9 cellular contexts compared by ENCODE assay signal in the genomic region with DNA sequence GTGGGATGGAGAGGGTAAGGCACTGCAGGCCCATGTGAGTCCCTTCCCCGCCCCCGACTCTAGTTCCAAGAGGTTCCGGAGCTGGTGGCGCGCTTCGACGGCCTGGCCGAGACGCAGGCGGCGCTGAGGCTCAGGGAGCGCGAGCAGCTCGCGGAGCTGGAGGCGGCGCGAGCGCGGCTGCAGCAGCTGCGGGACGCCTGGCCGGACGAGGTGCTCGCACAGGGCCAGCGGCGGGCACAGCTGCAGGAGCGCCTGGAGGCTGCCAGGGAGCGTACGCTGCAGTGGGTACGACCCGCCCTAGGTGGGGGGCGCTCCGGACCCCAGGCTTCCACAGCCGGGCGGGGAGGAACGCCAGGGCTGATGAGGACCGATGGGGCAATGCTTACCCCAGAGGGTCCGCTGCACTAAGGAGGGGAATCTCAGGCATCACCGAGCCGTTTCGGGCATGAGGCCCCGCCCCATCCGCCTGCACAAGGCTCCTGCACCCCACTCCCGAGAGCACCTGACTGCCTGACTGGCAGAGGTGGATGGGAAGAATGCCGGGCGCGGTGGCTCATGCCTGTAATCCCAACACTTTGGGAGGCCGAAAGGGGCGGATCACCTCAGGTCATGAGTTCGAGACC. TPM values are rescaled to one million over a fixed set of nuclear protein-coding genes. Genes with fewer than 3 reads are reported as not detected.
A peak's percentile ranks its signal among the peaks of the same experiment; 100 is the strongest.
DNase-seq lines count a peak whose midpoint lies in the region; ATAC-seq, FAIRE-seq and TF ChIP-seq lines count a peak whose summit lies in the region.
"Had no signal": no experiment of that assay in that cellular context is flagged by ENCODE, and none has a peak within 500 bp of the region (broad histone marks: within the 10 kb centered on the region; RNA-seq: fewer than 3 reads in every experiment).

No MANE protein-coding gene starts in this region.

- H3K4me1 Mint-ChIP-seq in H9 (peaks cover 11 to 23% of the 10 kb centered on the region in 2 experiments), astrocyte (ENCODE audit: low read depth, unreplicated experiment) (peaks cover 4% of the 10 kb centered on the region)

- no peak overlapping the region for H3K14ac ChIP-seq in H9 (ENCODE audit: insufficient read depth, low read length)

- no peaks in the 10 kb centered on the region for H3K79me1 ChIP-seq in H9 (ENCODE audit: insufficient read depth, low read depth, low read length, poor library complexity, severe bottlenecking)

- no peaks in the 10 kb centered on the region for H4K20me1 ChIP-seq in H9 (ENCODE audit: control insufficient read depth, insufficient read depth, insufficient read length)
- peaks cover 9% of the 10 kb centered on the region for H4K20me1 ChIP-seq in astrocyte (ENCODE audit: insufficient read depth, low read length)

- H3K9me3 Mint-ChIP-seq in H9 (no peaks in the 10 kb centered on the region; a peak in 2 of 5 replicates), astrocyte (ENCODE audit: unreplicated experiment) (no peaks in the 10 kb centered on the region)

- H3K4me1 ChIP-seq in BE2C, result no peaks in the 10 kb centered on the region; the same call in 1 of the 2 replicates
- H3K4me1 ChIP-seq in H9 (ENCODE audit: insufficient read depth, low read length), result peaks cover 3% of the 10 kb centered on the region; the same call in 1 of the 2 replicates
- peaks cover 18% of the 10 kb centered on the region for H3K4me1 ChIP-seq in astrocyte (ENCODE audit: insufficient read depth, low read length)

- no peak overlapping the region for H4K91ac ChIP-seq in H9 (ENCODE audit: insufficient read length, low read depth, low read length)

- H2BK5ac ChIP-seq in H9 (ENCODE audit: insufficient read length, low read length), result no peak overlapping the region

- H2BK12ac ChIP-seq in H9 (ENCODE audit: insufficient read length, low read depth, low read length), result no peak overlapping the region

- no peak overlapping the region for H3K4ac ChIP-seq in H9 (ENCODE audit: low read depth, low read length)

- H3K79me2 ChIP-seq in H9 (ENCODE audit: insufficient read depth, low read length) (no peaks in the 10 kb centered on the region), astrocyte (ENCODE audit: insufficient read depth, low read length) (no peaks in the 10 kb centered on the region)

- no peak overlapping the region for H4K8ac ChIP-seq in H9 (replicated peaks; ENCODE audit: insufficient read length, low read depth, low read length)

- H2BK20ac ChIP-seq in H9 (ENCODE audit: low read depth, low read length, poor library complexity, severe bottlenecking), result no peak overlapping the region

- peaks cover 11% of the 10 kb centered on the region for H3K23me2 ChIP-seq in H9 (ENCODE audit: insufficient read length, low read depth, low read length, poor library complexity, severe bottlenecking)

- H3K27me3 Mint-ChIP-seq in H9 (ENCODE audit: low read depth) (peaks cover 71% of the 10 kb centered on the region), astrocyte (ENCODE audit: low read depth, unreplicated experiment) (peaks cover 53% of the 10 kb centered on the region)

- WGBS in H9 (ENCODE audit: extremely low coverage, insufficient read length, low lambda C conversion rate), result no CpG with 5 or more reads among the region's 51 CpGs

- H3K27ac ChIP-seq in H9 (ENCODE audit: insufficient read length, low read depth, low read length), result no peak overlapping the region
- H3K27ac ChIP-seq in astrocyte (ENCODE audit: low read depth, low read length), result no peak overlapping the region

- H3K36me3 ChIP-seq in BE2C (peaks cover 14% of the 10 kb centered on the region), astrocyte (ENCODE audit: insufficient read depth, low read length) (peaks cover 8% of the 10 kb centered on the region)

- no peak overlapping the region for H3K23ac ChIP-seq in H9 (ENCODE audit: insufficient read length, low read depth, low read length)

- H3K9me3 ChIP-seq in BE2C (no peaks in the 10 kb centered on the region), H9 (ENCODE audit: control insufficient read depth, low read depth, low read length) (no peaks in the 10 kb centered on the region), astrocyte (ENCODE audit: insufficient read depth, low read depth, low read length) (no peaks in the 10 kb centered on the region)
- H3K9me3 ChIP-seq: HAP-1 had no signal

- H3K4me3 Mint-ChIP-seq in H9 (peak overlapping the region; percentile 38 to 67; a peak in 4 of 5 replicates), astrocyte (ENCODE audit: unreplicated experiment) (no peak overlapping the region)

- H3K36me3 Mint-ChIP-seq in H9 (ENCODE audit: insufficient read depth in 1 of 3, low read depth in 3 of 3) (peaks cover 8 to 29% (median 21%) of the 10 kb centered on the region in 3 experiments; a peak in 6 of 7 replicates), astrocyte (ENCODE audit: low read depth, unreplicated experiment) (peaks cover 20% of the 10 kb centered on the region)

- H2BK15ac ChIP-seq in H9 (ENCODE audit: low read depth, low read length), result no peak overlapping the region

- no peak overlapping the region for H3K56ac ChIP-seq in H9 (ENCODE audit: insufficient read length, low read depth, low read length)

- H3K9ac ChIP-seq in H9 (ENCODE audit: extremely low read depth, insufficient read length, low read length) (no peak overlapping the region), astrocyte (ENCODE audit: low read length) (no peak overlapping the region)

- FAIRE-seq in astrocyte (lab: Jason Lieb, UNC), result no peak

- H3K4me3 ChIP-seq in BE2C (ENCODE audit: low read depth, low read length), result no peak overlapping the region
- H3K4me3 ChIP-seq in astrocyte (ENCODE audit: insufficient read depth, low read depth, low read length), result no peak overlapping the region

- no peak for ATAC-seq in GM19328 (IDR thresholded peaks at IDR 0.05; ENCODE audit: unreplicated experiment)

- TF ChIP-seq CTCF in BE2C (IDR thresholded peaks at IDR 0.05; ENCODE audit: low read depth, low read length) (no peak), H9 (conservative IDR thresholded peaks at IDR 0.05) (no peak), astrocyte (IDR thresholded peaks at IDR 0.05; ENCODE audit: insufficient read depth, low read depth, low read length) (no peak)

- no peak overlapping the region for H3T11ph ChIP-seq in H9 (ENCODE audit: low read length)

- H3K27ac Mint-ChIP-seq in H9, result no peak overlapping the region
- no peak overlapping the region for H3K27ac Mint-ChIP-seq in astrocyte (ENCODE audit: unreplicated experiment)

- no peak overlapping the region for H4K5ac ChIP-seq in H9 (ENCODE audit: insufficient read length, low read depth, low read length)

- no peak overlapping the region for H3K18ac ChIP-seq in H9 (ENCODE audit: insufficient read length, low read depth, low read length)

- H3K4me2 ChIP-seq in H9 (ENCODE audit: insufficient read depth, insufficient read length, low read length), result peak overlapping the region; percentile 39
- H3K4me2 ChIP-seq in astrocyte (ENCODE audit: low read length), result peak overlapping the region; percentile 46

- no peak overlapping the region for H2AFZ ChIP-seq in H9 (ENCODE audit: low read length)
- H2AFZ ChIP-seq in astrocyte (ENCODE audit: low read depth, low read length), result no peak overlapping the region

- peak; percentile 58 for DNase-seq in BE2C
- peak; percentile 91 for DNase-seq in H9
- DNase-seq in astrocyte (ENCODE audit: low read depth), result no peak
- peak; percentile 78 for DNase-seq in left kidney (ENCODE audit: low read depth, low spot score)
- no peak for DNase-seq in D341Med (ENCODE audit: low spot score)
- DNase-seq in NCI-H1694 (lab: John Stamatoyannopoulos, UW), result no peak
- no peak for DNase-seq in LoVo (ENCODE audit: low spot score)

- H3K27me3 ChIP-seq in BE2C (peaks cover 22% of the 10 kb centered on the region), H9 (ENCODE audit: insufficient read depth, low read length) (peaks cover 14% of the 10 kb centered on the region; the same call in 1 of the 2 replicates), astrocyte (ENCODE audit: insufficient read depth, low read length) (peaks cover 19% of the 10 kb centered on the region)

- H2BK120ac ChIP-seq in H9 (ENCODE audit: low read depth, low read length, poor library complexity, severe bottlenecking), result no peak overlapping the region

- no peak overlapping the region for H2AK5ac ChIP-seq in H9 (ENCODE audit: insufficient read length, low read length)

RNA-seq across cellular contexts. Expression of a gene that starts 4.9 kb away (rescaled TPM):
- polyA plus RNA-seq in BE2C (2012; ENCODE audit: insufficient read depth, insufficient read length, low read depth), result not detected
- not detected in 2 replicates for total RNA-seq in H9 (2021)
- not detected in 2 replicates for total RNA-seq in astrocyte

RNA-seq across cellular contexts. Expression of a gene that starts 18.9 kb away (rescaled TPM):
- not detected for polyA plus RNA-seq in BE2C (2012; ENCODE audit: insufficient read depth, insufficient read length, low read depth)
- total RNA-seq in H9 (2021) (2.3 and 2.7 TPM in 2 replicates), astrocyte (0.43 and 0.48 TPM in 2 replicates)

RNA-seq across cellular contexts. Expression of a gene that starts 30.8 kb away (rescaled TPM):
- 132 TPM for polyA plus RNA-seq in BE2C (2012; ENCODE audit: insufficient read depth, insufficient read length, low read depth)
- total RNA-seq in H9 (2021), result 83.0 TPM in 2 replicates
- 52.8 and 53.5 TPM in 2 replicates for total RNA-seq in astrocyte

RNA-seq across cellular contexts. Expression of a gene that starts 31.1 kb away (rescaled TPM):
- polyA plus RNA-seq in BE2C (2012; ENCODE audit: insufficient read depth, insufficient read length, low read depth), result 83.0 TPM
- total RNA-seq in H9 (2021) (26.0 and 26.1 TPM in 2 replicates), astrocyte (20.9 and 23.5 TPM in 2 replicates)

Comparison
In these comparisons a context has a peak if more than half of its experiments do, and no peak if none do; other contexts are left out.
1. DNase-seq: peak in BE2C (single experiment), H9 (single experiment) and left kidney (single experiment); none in astrocyte (single experiment), D341Med (single experiment), NCI-H1694 (single experiment) and LoVo (single experiment).